Comparison of ENCODE assay signal across 21 cellular contexts in the genomic region with DNA sequence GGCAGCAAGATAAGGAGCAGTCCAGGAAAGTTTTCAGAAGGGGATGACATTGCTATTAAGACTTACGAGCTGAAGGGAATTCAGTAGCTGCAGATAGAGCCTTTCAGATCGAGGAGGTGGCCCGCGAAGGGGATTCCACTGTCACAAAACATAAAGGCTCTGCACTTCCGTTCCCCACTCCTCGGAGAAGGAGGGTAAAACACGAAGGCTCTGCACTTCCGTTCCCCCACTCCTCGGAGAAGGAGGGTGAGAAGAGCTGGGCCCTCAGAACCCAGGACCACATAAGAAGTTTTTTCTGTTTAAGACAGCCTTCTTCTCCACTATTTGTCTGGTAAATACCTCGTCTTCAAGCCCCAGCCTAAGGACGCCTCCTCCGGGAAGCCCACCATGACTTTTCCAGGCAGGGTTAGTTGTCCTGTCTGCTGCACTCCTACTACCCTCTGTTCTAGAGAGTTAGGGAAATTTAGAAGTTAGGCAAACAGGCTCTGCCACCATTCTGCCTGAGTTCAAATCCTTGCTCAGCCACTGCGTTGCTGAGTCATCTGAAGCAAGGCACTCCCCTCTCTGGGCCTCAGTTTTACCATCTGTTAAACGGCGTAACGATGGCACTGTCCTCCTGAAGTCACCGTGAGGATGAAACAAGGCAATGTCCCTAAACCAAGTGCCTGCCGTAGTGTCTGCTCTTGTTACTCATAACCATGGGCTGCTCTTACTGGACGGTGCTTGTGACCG.
DNase-seq lines count a peak whose midpoint lies in the region; ATAC-seq and TF ChIP-seq lines count a peak whose summit lies in the region.
"Had no signal": no experiment of that assay in that cellular context is flagged by ENCODE, and none has a peak within 500 bp of the region (broad histone marks: within the 10 kb centered on the region; RNA-seq: fewer than 3 reads in every experiment).

No MANE protein-coding gene starts in this region.

- no peak overlapping the region for H2BK5ac ChIP-seq in IMR-90 (ENCODE audit: low read depth, low read length, poor library complexity, severe bottlenecking)

- H4K8ac ChIP-seq in IMR-90 (ENCODE audit: low read depth in 2 of 2, low read length in 2 of 2) = no peak overlapping the region

- H3K27ac ChIP-seq in IMR-90 (ENCODE audit: insufficient read depth, low read length) (no peak overlapping the region), esophagus muscularis mucosa (replicated peaks in 1 of 4) (peak overlapping the region in 3 of 4 donors; percentile 76 to 82 (median 77))
- H3K27ac ChIP-seq: SK-N-MC had no signal

- no peak overlapping the region for H3K9ac ChIP-seq in IMR-90 (ENCODE audit: low read depth, low read length)

- H4K20me1 ChIP-seq in IMR-90 (ENCODE audit: insufficient read depth, low read length) = no peaks in the 10 kb centered on the region

- ATAC-seq in IMR-90 (ENCODE audit: low read depth) (no peak), GM21786 (IDR thresholded peaks at IDR 0.05; ENCODE audit: unreplicated experiment) (no peak), GM19455 (IDR thresholded peaks at IDR 0.05; ENCODE audit: unreplicated experiment) (no peak)
- ATAC-seq: activated CD4-positive, alpha-beta T cell treated with anti-CD3 and anti-CD28 coated beads for 36 hours; PC-3 had no signal

- H3K4me3 ChIP-seq in IMR-90 (ENCODE audit: insufficient read depth, low read depth, low read length) = no peak overlapping the region
- no peak overlapping the region for H3K4me3 ChIP-seq in esophagus muscularis mucosa

- H3K14ac ChIP-seq in IMR-90 (replicated peaks; ENCODE audit: low read depth, low read length) = no peak overlapping the region

- CTCF ChIA-PET in IMR-90 (lab: Yijun Ruan, JAX) = no interaction called here

- TF ChIP-seq RAD21 in IMR-90 (IDR thresholded peaks at IDR 0.05; ENCODE audit: low read length) = no peak

- no peak for TF ChIP-seq EP300 in esophagus muscularis mucosa (IDR thresholded peaks at IDR 0.05)

- POLR2A ChIA-PET in IMR-90 (lab: Charles Lee; ENCODE audit: unreplicated experiment) = no interaction called here

- no peak overlapping the region for H2BK20ac ChIP-seq in IMR-90 (ENCODE audit: low read depth, low read length)

- H4K5ac ChIP-seq in IMR-90 (ENCODE audit: low read depth, low read length) = no peak overlapping the region

- BruUV-seq in IMR-90 (replicated peaks; lab: Mats Ljungman, UMichigan) = no TSS peak

- no peak overlapping the region for H3K56ac ChIP-seq in IMR-90 (ENCODE audit: extremely low read depth, insufficient read depth, low read length)

- H2BK15ac ChIP-seq in IMR-90 (ENCODE audit: low read depth, low read length) = no peak overlapping the region

- no peak for TF ChIP-seq CTCF in CD14-positive monocyte (IDR thresholded peaks at IDR 0.05)
- TF ChIP-seq CTCF in IMR-90 (conservative IDR thresholded peaks at IDR 0.05; ENCODE audit: low read depth, low read length) = no peak
- TF ChIP-seq CTCF in esophagus muscularis mucosa (IDR thresholded peaks at IDR 0.05) = no peak
- TF ChIP-seq CTCF in progenitor cell of endocrine pancreas (IDR thresholded peaks at IDR 0.05; ENCODE audit: unreplicated experiment) = no peak

- no peaks in the 10 kb centered on the region for H3K9me3 ChIP-seq in IMR-90 (ENCODE audit: control insufficient read depth, insufficient read depth, low read length)
- H3K9me3 ChIP-seq in esophagus muscularis mucosa = no peaks in the 10 kb centered on the region
- H3K9me3 ChIP-seq: breast epithelium, suprapubic skin had no signal

- H3K4me1 Mint-ChIP-seq in CD14-positive monocyte = peaks cover 56% of the 10 kb centered on the region
- H3K4me1 Mint-ChIP-seq in progenitor cell of endocrine pancreas (ENCODE audit: low read depth) = peaks cover 24% of the 10 kb centered on the region

- H3K4ac ChIP-seq in IMR-90 (ENCODE audit: low read depth, low read length) = no peak overlapping the region

- H3K9me1 ChIP-seq in IMR-90 (ENCODE audit: insufficient read depth, low read length) = peaks cover 7% of the 10 kb centered on the region; the same call in 1 of the 2 replicates

- H3K27me3 ChIP-seq in IMR-90 (ENCODE audit: control insufficient read depth, insufficient read depth, low read length) (peaks cover 26% of the 10 kb centered on the region), esophagus muscularis mucosa (no peaks in the 10 kb centered on the region)
- H3K27me3 ChIP-seq: breast epithelium, suprapubic skin had no signal

- 95% methylated on average over 8 of the region's 20 CpGs; no CpG with 5 or more reads in 1 of the 2 experiments for WGBS in IMR-90 (ENCODE audit: extremely low coverage in 2 of 2, insufficient read length in 1 of 2), 2 experiments
- 91% methylated on average over 20 of the region's 20 CpGs for WGBS in esophagus muscularis mucosa

- H3K79me1 ChIP-seq in IMR-90 (ENCODE audit: low read depth in 1 of 2, low read length in 2 of 2) = no peaks in the 10 kb centered on the region

- TF ChIP-seq POLR2A in IMR-90 (IDR thresholded peaks at IDR 0.05; ENCODE audit: low read depth, low read length) = no peak
- no peak for TF ChIP-seq POLR2A in esophagus muscularis mucosa (IDR thresholded peaks at IDR 0.05; ENCODE audit: low read depth)

- intact Hi-C loops in CD14-positive monocyte (cut with micrococcal nuclease) (loop anchor here in 1 of 2 donors (2.0 to 10.0 kb wide), 2 partner anchors 83 to 135 kb away; partner anchors contain the start of gene HES1), IMR-90 (cut with micrococcal nuclease) (loop anchor here (10.0 kb wide), 2 partner anchors 217 to 313 kb away; no protein-coding TSS in a partner anchor), esophagus muscularis mucosa (cut with DNase I) (loop anchor here (2.0 to 10.0 kb wide), 4 partner anchors 60 to 313 kb away; no protein-coding TSS in a partner anchor)

- H3K9me3 Mint-ChIP-seq in CD14-positive monocyte (peaks cover 0 to 1% (median 0%) of the 10 kb centered on the region in 7 donors), progenitor cell of endocrine pancreas (ENCODE audit: low read depth) (no peaks in the 10 kb centered on the region)
- H3K9me3 Mint-ChIP-seq: activated naive CD4-positive, alpha-beta T cell treated with anti-CD3 and anti-CD28 coated beads, Interleukin-2, amount 10 ng/mL, durations not matched to agents 7 days and 5 days; CD4-positive, CD25-positive, alpha-beta regulatory T cell; HFFc6 had no signal

- H3K36me3 ChIP-seq in IMR-90 (ENCODE audit: control insufficient read depth, insufficient read depth, low read length) = no peaks in the 10 kb centered on the region
- H3K36me3 ChIP-seq in esophagus muscularis mucosa = no peaks in the 10 kb centered on the region
- H3K36me3 ChIP-seq: breast epithelium, suprapubic skin had no signal

- peaks cover under 1 to 8% (median 8%) of the 10 kb centered on the region in 3 donors for H3K27me3 Mint-ChIP-seq in CD14-positive monocyte (ENCODE audit: low read depth in 3 of 3)
- peaks cover 22% of the 10 kb centered on the region for H3K27me3 Mint-ChIP-seq in progenitor cell of endocrine pancreas

- H3K18ac ChIP-seq in IMR-90 (ENCODE audit: low read depth, low read length) = no peak overlapping the region

- H2AFZ ChIP-seq in IMR-90 (replicated peaks; ENCODE audit: low read length, poor library complexity) = peak overlapping the region; percentile 37

- H4K91ac ChIP-seq in IMR-90 (ENCODE audit: insufficient read depth, low read depth, low read length) = no peak overlapping the region

- H2BK120ac ChIP-seq in IMR-90 (ENCODE audit: low read depth, low read length) = no peak overlapping the region

- H3K23ac ChIP-seq in IMR-90 (ENCODE audit: low read depth, low read length) = no peak overlapping the region

- H2AK5ac ChIP-seq in IMR-90 (ENCODE audit: low read depth, low read length) = 0 out of 2 replicates have a peak overlapping the region, but pooled peaks have one; percentile 40

- H2AK9ac ChIP-seq in IMR-90 (replicated peaks; ENCODE audit: low read depth, low read length, poor library complexity) = no peak overlapping the region

- in situ Hi-C loops in IMR-90 (cut with MboI; ENCODE audit: low sequenced_read_pairs) = no loop called here

- peaks cover 8% of the 10 kb centered on the region; the same call in 1 of the 2 replicates for H3K4me1 ChIP-seq in IMR-90 (ENCODE audit: control insufficient read depth, insufficient read depth, low read length)
- H3K4me1 ChIP-seq in esophagus muscularis mucosa = peaks cover 29 to 42% (median 32%) of the 10 kb centered on the region in 4 donors

- peak overlapping the region in 5 of 7 donors; percentile 6 to 85 (median 71) for H3K27ac Mint-ChIP-seq in CD14-positive monocyte
- H3K27ac Mint-ChIP-seq in progenitor cell of endocrine pancreas = peak overlapping the region; percentile 18
- H3K27ac Mint-ChIP-seq: activated CD4-positive, alpha-beta T cell treated with anti-CD3 and anti-CD28 coated beads for 36 hours; activated naive CD4-positive, alpha-beta T cell treated with anti-CD3 and anti-CD28 coated beads, Interleukin-2, amount 10 ng/mL, durations not matched to agents 7 days and 5 days; CD4-positive, CD25-positive, alpha-beta regulatory T cell; HFFc6 had no signal

- dilution Hi-C loops in IMR-90 (cut with HindIII; ENCODE audit: low sequenced_read_pairs, unreplicated experiment) = no loop called here

- no peak for DNase-seq in CD14-positive monocyte (ENCODE audit: low spot score)
- DNase-seq in IMR-90 = no peak
- DNase-seq in esophagus muscularis mucosa (ENCODE audit: extremely low spot score) = no peak
- DNase-seq in progenitor cell of endocrine pancreas (ENCODE audit: low spot score, unreplicated experiment) = no peak
- DNase-seq in HuH-7.5 (ENCODE audit: low spot score) = no peak
- DNase-seq: activated CD4-positive, alpha-beta T cell treated with anti-CD3 and anti-CD28 coated beads for 36 hours; activated naive CD4-positive, alpha-beta T cell treated with anti-CD3 and anti-CD28 coated beads, Interleukin-2, amount 10 ng/mL, durations not matched to agents 7 days and 5 days; DMS79 treated with DMSO at 0.1 percent for 48 hours; HFFc6; NCI-H1417 treated with DMSO at 0.1 percent for 48 hours; NCI-H82; stimulated activated CD4-positive, alpha-beta T cell treated with anti-CD3 and anti-CD28 coated beads, Interleukin-4, amount 100 ng/mL, for 4 hours; stimulated activated CD8-positive, alpha-beta memory T cell treated with anti-CD3 and anti-CD28 coated beads, Interleukin-4, amount 100 ng/mL, for 48 hours; T-helper 9 cell had no signal

- H3K36me3 Mint-ChIP-seq in CD14-positive monocyte = peaks cover 11 to 13% of the 10 kb centered on the region in 2 donors
- no peaks in the 10 kb centered on the region for H3K36me3 Mint-ChIP-seq in progenitor cell of endocrine pancreas (ENCODE audit: insufficient read depth)
- H3K36me3 Mint-ChIP-seq: activated naive CD4-positive, alpha-beta T cell treated with anti-CD3 and anti-CD28 coated beads, Interleukin-2, amount 10 ng/mL, durations not matched to agents 7 days and 5 days; CD4-positive, CD25-positive, alpha-beta regulatory T cell had no signal

- H3K4me3 Mint-ChIP-seq in CD14-positive monocyte (peak overlapping the region; percentile 6 to 95), progenitor cell of endocrine pancreas (ENCODE audit: low read depth) (no peak overlapping the region)
- H3K4me3 Mint-ChIP-seq: CD4-positive, CD25-positive, alpha-beta regulatory T cell had no signal

- no peak overlapping the region for H3K4me2 ChIP-seq in IMR-90 (ENCODE audit: low read depth, low read length)

TF ChIP-seq in IMR-90, 13 proteins besides CTCF, POLR2A, EP300 and RAD21 (continues in another document):
- TF ChIP-seq MAZ (IDR thresholded peaks at IDR 0.05; ENCODE audit: borderline replicate concordance, low read depth, low read length) = no peak
- TF ChIP-seq RFX5 (IDR thresholded peaks at IDR 0.05; ENCODE audit: low read depth, low read length) = no peak
